In the genomic region with DNA sequence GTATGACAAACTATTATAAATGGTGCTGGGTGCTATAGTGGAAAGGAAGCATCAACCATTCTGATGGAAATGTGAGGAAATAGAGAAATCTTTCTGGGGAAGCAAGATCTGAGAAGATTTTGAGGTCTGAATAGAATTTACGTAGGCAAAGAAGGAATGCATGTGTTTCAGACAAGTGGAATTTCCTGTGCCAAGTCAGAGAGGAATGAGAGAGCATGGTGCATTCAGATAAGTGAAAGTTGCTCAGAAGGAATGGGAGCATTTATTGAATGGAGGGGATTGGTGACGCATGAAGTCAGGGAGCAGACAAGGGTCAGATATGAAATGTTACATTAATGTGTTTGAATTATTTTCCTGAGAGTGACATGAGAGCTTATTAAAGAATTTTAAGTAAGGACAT, we compare ENCODE assay signal across 1 cellular context.
A peak's percentile ranks its signal among the peaks of the same experiment; 100 is the strongest.
TF ChIP-seq lines count a peak whose summit lies in the region.

No MANE protein-coding gene starts in this region.

TF ChIP-seq in IMR-90, 13 proteins besides CTCF, POLR2A, EP300 and RAD21:
- TF ChIP-seq NFE2L2 (IDR thresholded peaks at IDR 0.05; ENCODE audit: low read depth, low read length) (peak; percentile 50; the same call in 1 of the 2 replicates), FOS (IDR thresholded peaks at IDR 0.05; ENCODE audit: low read depth, low read length) (peak; percentile 81), MAFK (IDR thresholded peaks at IDR 0.05; ENCODE audit: low read depth, low read length) (no peak), CEBPB (IDR thresholded peaks at IDR 0.05; ENCODE audit: low read depth, low read length) (peak; percentile 60; the same call in 1 of the 2 replicates), BHLHE40 (IDR thresholded peaks at IDR 0.05; ENCODE audit: low read depth, low read length) (0 out of 2 replicates have a peak, but pooled peaks have one; percentile 45), RFX5 (IDR thresholded peaks at IDR 0.05; ENCODE audit: low read depth, low read length) (no peak), MAZ (IDR thresholded peaks at IDR 0.05; ENCODE audit: borderline replicate concordance, low read depth, low read length) (no peak)
